Comparison of ENCODE assay signal across 8 cellular contexts in genomic region chr16:88686062-88686438, GRCh38. TPM values are rescaled to one million over a fixed set of nuclear protein-coding genes. Genes with fewer than 3 reads are reported as not detected.
DNase-seq lines count a peak whose midpoint lies in the region; ATAC-seq and TF ChIP-seq lines count a peak whose summit lies in the region.

No MANE protein-coding gene starts in this region.

- TF ChIP-seq CTCF in AG10803 (conservative IDR thresholded peaks at IDR 0.05; ENCODE audit: low read length), result no peak

- H3K4me1 Mint-ChIP-seq in IgD-negative memory B cell, result peaks cover 29 to 34% (median 31%) of the 10 kb centered on the region in 3 donors

- no peaks in the 10 kb centered on the region for H3K27me3 Mint-ChIP-seq in IgD-negative memory B cell

- H3K4me3 ChIP-seq in AG10803 (ENCODE audit: low read length), result peak overlapping the region; percentile 43
- H3K4me3 ChIP-seq in iPS-11a (ENCODE audit: low read depth, low read length), result peak overlapping the region; percentile 54

- peak overlapping the region; percentile 80 to 94 (median 90) for H3K4me3 Mint-ChIP-seq in IgD-negative memory B cell

- H3K9me3 Mint-ChIP-seq in IgD-negative memory B cell, result no peaks in the 10 kb centered on the region

- peak; percentile 9 for ATAC-seq in GM19328 (IDR thresholded peaks at IDR 0.05; ENCODE audit: unreplicated experiment)

- H3K27ac Mint-ChIP-seq in IgD-negative memory B cell, result peak overlapping the region in 1 of 3 donors; percentile 39

- H3K36me3 Mint-ChIP-seq in IgD-negative memory B cell, result no peaks in the 10 kb centered on the region

- no peak for DNase-seq in AG10803 (ENCODE audit: low read depth)
- peak; percentile 50 for DNase-seq in activated naive CD4-positive, alpha-beta T cell treated with Interleukin-2 at 50 U/mL for 16 hours
- peak; percentile 28 for DNase-seq in stimulated activated CD4-positive, alpha-beta T cell treated with anti-CD3 and anti-CD28 coated beads, Interleukin-4, amount 100 ng/mL, for 24 hours
- DNase-seq in NCI-H1048 (lab: John Stamatoyannopoulos, UW), result no peak
- no peak for DNase-seq in OCI-M1 (lab: John Stamatoyannopoulos, UW)

RNA-seq across cellular contexts. Expression of gene SNAI3, which starts 0.3 kb away (rescaled TPM):
- 12.3 TPM for polyA plus RNA-seq in IgD-negative memory B cell

RNA-seq across cellular contexts. Expression of gene RNF166, which starts 20.2 kb away (rescaled TPM):
- 33.9 TPM for polyA plus RNA-seq in IgD-negative memory B cell

RNA-seq across cellular contexts. Expression of gene CTU2, which starts 20.3 kb away (rescaled TPM):
- polyA plus RNA-seq in IgD-negative memory B cell, result 12.1 TPM

RNA-seq across cellular contexts. Expression of gene MVD, which starts 23.2 kb away (rescaled TPM):
- polyA plus RNA-seq in IgD-negative memory B cell, result 26.0 TPM

RNA-seq across cellular contexts. Expression of gene CYBA, which starts 35.2 kb away (rescaled TPM):
- polyA plus RNA-seq in IgD-negative memory B cell, result 1,890 TPM

Comparison
In these comparisons a context has a peak if more than half of its experiments do, and no peak if none do; other contexts are left out.
1. DNase-seq: peak in activated naive CD4-positive, alpha-beta T cell treated with Interleukin-2 at 50 U/mL for 16 hours (single experiment) and stimulated activated CD4-positive, alpha-beta T cell treated with anti-CD3 and anti-CD28 coated beads, Interleukin-4, amount 100 ng/mL, for 24 hours (single experiment); none in AG10803 (single experiment), NCI-H1048 (single experiment) and OCI-M1 (single experiment).